21 cellular contexts compared by ENCODE assay signal in the genomic region with DNA sequence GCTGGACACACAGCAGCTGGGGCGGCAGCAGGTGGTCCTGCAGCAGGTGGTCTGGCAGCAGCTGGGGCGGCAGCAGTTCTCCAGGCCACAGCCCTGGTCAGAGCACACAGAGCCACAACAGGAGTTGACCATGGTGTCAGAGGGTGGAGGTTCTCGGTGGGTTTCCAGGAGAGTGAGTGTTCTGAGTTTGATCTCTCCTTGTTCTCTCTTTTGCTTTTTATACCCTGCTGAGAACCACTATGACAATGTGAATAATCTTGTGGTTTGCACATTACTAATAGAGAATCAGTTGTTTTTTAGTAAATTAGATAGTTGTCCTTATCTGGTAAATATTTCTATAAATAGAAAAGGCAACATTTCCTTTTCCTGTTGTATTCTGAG. TPM values are rescaled to one million over a fixed set of nuclear protein-coding genes. Genes with fewer than 3 reads are reported as not detected.
"Had no signal": no experiment of that assay in that cellular context is flagged by ENCODE, and none has a peak within 500 bp of the region (broad histone marks: within the 10 kb centered on the region; RNA-seq: fewer than 3 reads in every experiment).

Gene KRTAP4-12 (minus strand): TSS at position 192 of the 381 bp plus-strand sequence. CDS start 60 bp downstream, at position 132.

RNA-seq across cellular contexts. Expression of gene KRTAP4-12, which starts in this region (rescaled TPM):
- total RNA-seq: activated T-helper 1 cell treated with anti-CD3 and anti-CD28 coated beads, Interleukin-12 subunit alpha, Interleukin-12 subunit beta, Interleukin-2, Interleukin-4 antibody, amounts not matched to agents 30 ng/mL and 10 ng/mL and 1 ng/mL, durations not matched to agents 14 hours and 24 hours and 36 hours; astrocyte; cardiac septum; chondrocyte; endodermal cell; esophagus mucosa; heart left ventricle; kidney; left colon; liver; mammary epithelial cell; mesothelial cell of epicardium; natural killer cell; omental fat pad; pulmonary artery endothelial cell; right atrium auricular region; smooth muscle cell; temporal lobe; tibial nerve; ureter had no signal
- polyA plus RNA-seq: heart left ventricle, immature natural killer cell, liver, mammary epithelial cell, smooth muscle cell had no signal
